In the genomic region with DNA sequence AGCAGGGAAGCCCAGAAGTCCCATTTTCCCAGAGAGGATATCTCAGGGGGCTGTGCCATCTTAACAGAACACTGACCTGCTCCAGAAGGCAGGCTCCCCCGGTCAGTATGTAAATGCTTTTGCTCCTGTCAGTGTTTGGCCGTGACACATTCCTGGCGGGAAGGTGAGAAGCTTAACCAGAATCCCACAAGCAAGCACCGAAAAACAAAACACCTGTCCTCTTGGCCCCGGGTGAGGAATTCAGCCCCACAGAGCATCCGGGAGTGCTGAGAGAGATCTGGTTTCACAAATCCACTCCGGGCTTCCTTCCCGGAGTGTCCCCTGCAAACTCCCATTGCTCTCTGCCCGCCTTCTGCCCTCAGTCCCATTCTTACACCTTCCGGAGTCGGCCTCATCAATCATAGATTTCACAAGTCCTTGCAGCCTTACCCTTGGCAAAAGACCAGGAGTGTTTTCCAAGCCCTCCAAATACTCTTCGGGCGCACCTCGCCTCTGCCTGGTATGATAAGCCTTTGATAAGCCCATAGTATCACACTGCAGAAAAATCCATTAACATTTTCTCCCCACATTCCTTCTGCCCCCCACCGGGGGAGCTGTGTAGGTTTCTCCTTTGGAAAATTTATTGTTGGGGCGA, we compare ENCODE assay signal across 11 cellular contexts. TPM values are rescaled to one million over a fixed set of nuclear protein-coding genes. Genes with fewer than 3 reads are reported as not detected.
DNase-seq lines count a peak whose midpoint lies in the region; ATAC-seq and TF ChIP-seq lines count a peak whose summit lies in the region.
"Had no signal": no experiment of that assay in that cellular context is flagged by ENCODE, and none has a peak within 500 bp of the region (broad histone marks: within the 10 kb centered on the region; RNA-seq: fewer than 3 reads in every experiment).

No MANE protein-coding gene starts in this region.

- peak; percentile 18; the same call in 1 of the 2 replicates for TF ChIP-seq CTCF in GM12875 (IDR thresholded peaks at IDR 0.05; ENCODE audit: borderline replicate concordance, insufficient read depth, low read depth, low read length)
- TF ChIP-seq CTCF in gastroesophageal sphincter (IDR thresholded peaks at IDR 0.05): no peak
- peak in 2 of 4 experiments; percentile 10 for TF ChIP-seq CTCF in sigmoid colon (IDR thresholded peaks at IDR 0.05)
- TF ChIP-seq CTCF in thyroid gland (IDR thresholded peaks at IDR 0.05): no peak
- no peak for TF ChIP-seq CTCF in CD14-positive monocyte (IDR thresholded peaks at IDR 0.05)

- H3K27me3 Mint-ChIP-seq in T-helper 17 cell: no peaks in the 10 kb centered on the region
- peaks cover 0 to 2% (median 0%) of the 10 kb centered on the region in 3 donors for H3K27me3 Mint-ChIP-seq in CD14-positive monocyte (ENCODE audit: low read depth in 3 of 3)

- H3K4me1 ChIP-seq in gastroesophageal sphincter (peaks cover 0 to 73% (median 24%) of the 10 kb centered on the region in 3 donors), sigmoid colon (peaks cover 0 to 88% (median 60%) of the 10 kb centered on the region in 4 donors), thyroid gland (peaks cover 0 to 2% of the 10 kb centered on the region in 2 donors)

- TF ChIP-seq EP300 in gastroesophageal sphincter (IDR thresholded peaks at IDR 0.05) (no peak), sigmoid colon (IDR thresholded peaks at IDR 0.05) (no peak)

- H3K4me3 Mint-ChIP-seq in T-helper 17 cell (peak overlapping the region; percentile 65), CD14-positive monocyte (no peak overlapping the region)

- H3K27ac ChIP-seq in gastroesophageal sphincter (peak overlapping the region; percentile 25 to 100 (median 100)), sigmoid colon (peak overlapping the region; percentile 97 to 100 (median 100)), thyroid gland (no peak overlapping the region)

- intact Hi-C loops in sigmoid colon (cut with DNase I) (no loop called here), thyroid gland (cut with DNase I) (no loop called here), CD14-positive monocyte (cut with micrococcal nuclease) (loop anchor here in 1 of 2 donors (2.0 kb wide), 1 partner anchor 16 kb away; no protein-coding TSS in a partner anchor)

- no peak for DNase-seq in T-helper 17 cell
- DNase-seq in sigmoid colon: peak; percentile 73
- no peak for DNase-seq in thyroid gland
- DNase-seq in GF-D8 (lab: John Stamatoyannopoulos, UW): no peak
- no peak for DNase-seq in stimulated activated naive CD4-positive, alpha-beta T cell (lab: John Stamatoyannopoulos, UW)
- DNase-seq in CD14-positive monocyte (ENCODE audit: low spot score): no peak
- DNase-seq: islet precursor cell, MV-4-11, SK-N-SH had no signal

- H3K9me3 ChIP-seq in T-helper 17 cell (ENCODE audit: control insufficient read depth, low read length, poor library complexity, severe bottlenecking) (no peaks in the 10 kb centered on the region), gastroesophageal sphincter (no peaks in the 10 kb centered on the region), sigmoid colon (no peaks in the 10 kb centered on the region), thyroid gland (no peaks in the 10 kb centered on the region)
- H3K9me3 ChIP-seq: SK-N-SH had no signal

- no peak overlapping the region for H3K4me3 ChIP-seq in GM12875 (ENCODE audit: low read depth, low read length)
- no peak overlapping the region for H3K4me3 ChIP-seq in gastroesophageal sphincter
- no peak overlapping the region for H3K4me3 ChIP-seq in sigmoid colon
- no peak overlapping the region for H3K4me3 ChIP-seq in thyroid gland (replicated peaks in 1 of 3)

- H3K27ac Mint-ChIP-seq in T-helper 17 cell (peak overlapping the region; percentile 96), CD14-positive monocyte (peak overlapping the region in 3 of 7 donors; percentile 26 to 58 (median 32))

- TF ChIP-seq POLR2A in gastroesophageal sphincter (IDR thresholded peaks at IDR 0.05) (no peak), sigmoid colon (IDR thresholded peaks at IDR 0.05) (no peak), thyroid gland (IDR thresholded peaks at IDR 0.05) (no peak)

- H3K4me1 Mint-ChIP-seq in T-helper 17 cell (peaks cover 39% of the 10 kb centered on the region), CD14-positive monocyte (peaks cover 24% of the 10 kb centered on the region)

- H3K27me3 ChIP-seq in gastroesophageal sphincter (no peaks in the 10 kb centered on the region), sigmoid colon (no peaks in the 10 kb centered on the region), thyroid gland (no peaks in the 10 kb centered on the region)

- peaks cover 9% of the 10 kb centered on the region for H3K36me3 Mint-ChIP-seq in T-helper 17 cell (ENCODE audit: low read depth)
- H3K36me3 Mint-ChIP-seq in CD14-positive monocyte: peaks cover 83 to 97% of the 10 kb centered on the region in 2 donors

- H3K9me3 Mint-ChIP-seq in CD14-positive monocyte: no peaks in the 10 kb centered on the region

- ATAC-seq in T-helper 17 cell (no peak), gastroesophageal sphincter (peak; percentile 64)

- H3K36me3 ChIP-seq in gastroesophageal sphincter (peaks cover 3 to 100% of the 10 kb centered on the region in 2 donors), sigmoid colon (peaks cover 76 to 100% (median 94%) of the 10 kb centered on the region in 4 donors), thyroid gland (peaks cover 71 to 82% of the 10 kb centered on the region in 2 donors)

- WGBS in gastroesophageal sphincter (ENCODE audit: low coverage in 1 of 2), 2 donors: 34 to 37% methylated on average over 2 to 6 of the region's 16 CpGs
- 17 to 64% methylated on average over 16 of the region's 16 CpGs for WGBS in sigmoid colon, 2 donors
- 81 to 82% methylated on average over 16 of the region's 16 CpGs for WGBS in thyroid gland, 2 donors

RNA-seq across cellular contexts. Expression of gene TPM4, which starts 12.2 kb away (rescaled TPM):
- total RNA-seq in T-helper 17 cell (100 to 1,000 TPM; 261 to 279 TPM), gastroesophageal sphincter (100 to 1,000 TPM; 351 to 486 (median 404) TPM), sigmoid colon (100 to 1,000 TPM; 222 to 826 (median 353) TPM), thyroid gland (100 to 1,000 TPM; 101 to 296 (median 151) TPM)
- polyA plus RNA-seq in sigmoid colon (100 to 1,000 TPM; 313 to 464 (median 374) TPM), CD14-positive monocyte (100 to 1,000 TPM; 146 to 170 TPM)

RNA-seq across cellular contexts. Expression of gene RAB8A, which starts 23.2 kb away (rescaled TPM):
- total RNA-seq in T-helper 17 cell (100 to 1,000 TPM in 1 of 2 donors, 10 to 100 TPM in 1; 97.5 to 105 TPM), gastroesophageal sphincter (10 to 100 TPM; 32.4 to 52.5 (median 44.9) TPM), sigmoid colon (10 to 100 TPM; 32.8 to 43.9 (median 34.9) TPM), thyroid gland (10 to 100 TPM; 40.2 to 65.6 (median 51.5) TPM)
- polyA plus RNA-seq in sigmoid colon (100 to 1,000 TPM in 1 of 3 donors, 10 to 100 TPM in 2; 64.3 to 126 (median 79.4) TPM), CD14-positive monocyte (100 to 1,000 TPM; 109 to 124 TPM)

RNA-seq across cellular contexts. Expression of gene HSH2D, which starts 55.0 kb away (rescaled TPM):
- total RNA-seq in T-helper 17 cell (10 to 100 TPM; 27.7 to 31.8 TPM), gastroesophageal sphincter (under 1 TPM in 2 of 4 donors, not detected in 2; 0.87 to 0.94 TPM), sigmoid colon (1 to 10 TPM in 2 of 4 donors, not detected in 2; 2.5 to 3.3 TPM), thyroid gland (1 to 10 TPM in 3 of 4 donors, under 1 TPM in 1; 0.94 to 4.6 (median 2.5) TPM)
- polyA plus RNA-seq in sigmoid colon (10 to 100 TPM; 14.4 to 40.0 (median 22.9) TPM), CD14-positive monocyte (10 to 100 TPM; 13.8 to 16.7 TPM)
- polyA plus RNA-seq: SK-N-SH had no signal

Comparison
In these comparisons a context has a peak if more than half of its experiments do, and no peak if none do; other contexts are left out.
1. H3K27ac ChIP-seq: peak in gastroesophageal sphincter (4 of 4) and sigmoid colon (4 of 4); none in thyroid gland (0 of 3).
2. RNA of gene HSH2D, which starts 55.0 kb away (total RNA-seq): 27.7 to 31.8 TPM in T-helper 17 cell; 0.94 to 4.6 TPM in thyroid gland, 2.5 to 3.3 TPM in sigmoid colon and 0.87 to 0.94 TPM in gastroesophageal sphincter; every median in the first group is over 4 times any median in the second.